Comparison of ENCODE assay signal across 1 cellular context in genomic region chr5:40791715-40792139, GRCh38.
A peak's percentile ranks its signal among the peaks of the same experiment; 100 is the strongest.
TF ChIP-seq lines count a peak whose summit lies in the region.

No MANE protein-coding gene starts in this region.

TF ChIP-seq in HepG2, 621 proteins besides CTCF, POLR2A, EP300 and RAD21 (continued from another document and continues in another):
- TF ChIP-seq ZBTB40 (IDR thresholded peaks at IDR 0.05) (no peak), ZBTB40 (CRISPR knock-in tag; IDR thresholded peaks at IDR 0.05) (no peak), SOX5 (CRISPR knock-in tag; IDR thresholded peaks at IDR 0.05; ENCODE audit: borderline replicate concordance) (peak; percentile 53; the same call in 1 of the 2 replicates), RXRB (CRISPR knock-in tag; IDR thresholded peaks at IDR 0.05; ENCODE audit: borderline replicate concordance) (0 out of 2 replicates have a peak, but pooled peaks have one; percentile 26), IKZF4 (CRISPR knock-in tag; IDR thresholded peaks at IDR 0.05; ENCODE audit: borderline replicate concordance, low read depth, not compliant biosample characterization) (no peak), ATF1 (CRISPR knock-in tag; IDR thresholded peaks at IDR 0.05) (no peak), HNRNPLL (IDR thresholded peaks at IDR 0.05; ENCODE audit: low read depth, low read length, poor library complexity, severe bottlenecking) (peak; percentile 48), CEBPG (CRISPR knock-in tag; IDR thresholded peaks at IDR 0.05) (peak; percentile 77), PAXIP1 (CRISPR knock-in tag; conservative IDR thresholded peaks at IDR 0.05) (no peak; the same call in 1 of the 2 replicates), SAP130 (CRISPR knock-in tag; IDR thresholded peaks at IDR 0.05; ENCODE audit: low read depth) (no peak; the same call in 1 of the 2 replicates), ZFX (CRISPR knock-in tag; IDR thresholded peaks at IDR 0.05; ENCODE audit: low read depth) (no peak), THAP9 (CRISPR knock-in tag; IDR thresholded peaks at IDR 0.05; ENCODE audit: borderline replicate concordance) (no peak), RARA (CRISPR knock-in tag; IDR thresholded peaks at IDR 0.05) (no peak; the same call in 1 of the 2 replicates), HNF4G (IDR thresholded peaks at IDR 0.05; ENCODE audit: borderline replicate concordance, low read depth, low read length) (0 out of 2 replicates have a peak, but pooled peaks have one; percentile 7), HNF4G (CRISPR knock-in tag; IDR thresholded peaks at IDR 0.05; ENCODE audit: borderline replicate concordance, low read depth) (no peak), RFX3 (CRISPR knock-in tag; IDR thresholded peaks at IDR 0.05) (no peak), HDAC2 (CRISPR knock-in tag; IDR thresholded peaks at IDR 0.05) (no peak), GLI4 (CRISPR knock-in tag; IDR thresholded peaks at IDR 0.05; ENCODE audit: borderline replicate concordance) (no peak), MBD4 (IDR thresholded peaks at IDR 0.05; ENCODE audit: borderline replicate concordance, low read length) (peak; percentile 21; the same call in 1 of the 2 replicates), NCOR1 (IDR thresholded peaks at IDR 0.05; ENCODE audit: borderline replicate concordance, low read length) (peak; percentile 86), ARID5B (CRISPR knock-in tag; IDR thresholded peaks at IDR 0.05) (peak; percentile 59), STAG1 (CRISPR knock-in tag; IDR thresholded peaks at IDR 0.05) (no peak), SSRP1 (CRISPR knock-in tag; IDR thresholded peaks at IDR 0.05) (no peak), CEBPB (IDR thresholded peaks at IDR 0.05; ENCODE audit: borderline replicate concordance, low read depth, low read length) (peak; percentile 88), RCOR2 (CRISPR knock-in tag; IDR thresholded peaks at IDR 0.05) (no peak), ZNF589 (CRISPR knock-in tag; conservative IDR thresholded peaks at IDR 0.05) (no peak), LRRFIP1 (CRISPR knock-in tag; conservative IDR thresholded peaks at IDR 0.05) (no peak), ZNF260 (CRISPR knock-in tag; IDR thresholded peaks at IDR 0.05; ENCODE audit: borderline replicate concordance, low read depth) (no peak), ZSCAN5A (CRISPR knock-in tag; IDR thresholded peaks at IDR 0.05; ENCODE audit: borderline replicate concordance) (no peak), ZNF432 (CRISPR knock-in tag; IDR thresholded peaks at IDR 0.05; ENCODE audit: borderline replicate concordance) (no peak), ZNF224 (CRISPR knock-in tag; IDR thresholded peaks at IDR 0.05) (no peak)
